21 cellular contexts compared by ENCODE assay signal in genomic region chr7:24959735-24960485, GRCh38. TPM values are rescaled to one million over a fixed set of nuclear protein-coding genes. Genes with fewer than 3 reads are reported as not detected.
DNase-seq lines count a peak whose midpoint lies in the region; ATAC-seq and TF ChIP-seq lines count a peak whose summit lies in the region.
"Had no signal": no experiment of that assay in that cellular context is flagged by ENCODE, and none has a peak within 500 bp of the region (broad histone marks: within the 10 kb centered on the region; RNA-seq: fewer than 3 reads in every experiment).

No MANE protein-coding gene starts in this region.

- H3K9me3 Mint-ChIP-seq in activated CD4-positive, alpha-beta T cell treated with anti-CD3 and anti-CD28 coated beads for 36 hours (ENCODE audit: low read depth), result no peaks in the 10 kb centered on the region
- H3K9me3 Mint-ChIP-seq in WTC11, result peaks cover 6% of the 10 kb centered on the region; the same call in 1 of the 2 replicates

- H3K4me1 ChIP-seq in KMS-11 (ENCODE audit: low read depth, poor library complexity, severe bottlenecking), result peaks cover 67% of the 10 kb centered on the region
- H3K4me1 ChIP-seq: Caco-2 had no signal

- H3K27me3 Mint-ChIP-seq in activated CD4-positive, alpha-beta T cell treated with anti-CD3 and anti-CD28 coated beads for 36 hours, result no peaks in the 10 kb centered on the region
- H3K27me3 Mint-ChIP-seq in WTC11 (ENCODE audit: low read depth), result no peaks in the 10 kb centered on the region

- H3K36me3 Mint-ChIP-seq in activated CD4-positive, alpha-beta T cell treated with anti-CD3 and anti-CD28 coated beads for 36 hours (ENCODE audit: low read depth), result peaks cover 4% of the 10 kb centered on the region
- H3K36me3 Mint-ChIP-seq in WTC11, result no peaks in the 10 kb centered on the region

- no peaks in the 10 kb centered on the region for H3K27me3 ChIP-seq in KMS-11 (ENCODE audit: insufficient read depth, low read depth)
- H3K27me3 ChIP-seq: MG63 had no signal

- H3K9ac ChIP-seq in KMS-11, result no peak overlapping the region

- peak overlapping the region; percentile 11 for H3K27ac Mint-ChIP-seq in activated CD4-positive, alpha-beta T cell treated with anti-CD3 and anti-CD28 coated beads for 36 hours
- H3K27ac Mint-ChIP-seq in WTC11, result peak overlapping the region; percentile 40; the same call in 1 of the 2 replicates
- H3K27ac Mint-ChIP-seq: CD14-positive monocyte had no signal

- peaks cover 4% of the 10 kb centered on the region for H4K20me1 ChIP-seq in KMS-11 (ENCODE audit: insufficient read depth)

- DNase-seq in activated CD4-positive, alpha-beta T cell treated with anti-CD3 and anti-CD28 coated beads for 36 hours, result no peak
- no peak for DNase-seq in activated CD4-positive, alpha-beta T cell treated with anti-CD3 and anti-CD28 coated beads, Interleukin-2, amount 50 U/mL, for 48 hours
- DNase-seq in WTC11 (ENCODE audit: low spot score), result no peak
- DNase-seq in myocyte (ENCODE audit: low read depth), result peak; percentile 38
- DNase-seq in DMS79 (lab: John Stamatoyannopoulos, UW), result no peak
- DNase-seq in SW480 (ENCODE audit: low spot score), result no peak
- DNase-seq: Caco-2, GOT3, MG63, NCI-H1105 treated with DMSO at 0.1 percent for 48 hours, NCI-H187 treated with DMSO at 0.1 percent for 48 hours, NCI-H446, NCI-H748 treated with DMSO at 0.1 percent for 48 hours, Right ventricle myocardium superior had no signal

- no peak overlapping the region for H3K4me3 ChIP-seq in KMS-11 (IDR thresholded peaks at IDR 0.05; ENCODE audit: insufficient read depth, low read depth, low read length)
- H3K4me3 ChIP-seq: A549, GM12878, K562, MG63 had no signal

- peaks cover 67% of the 10 kb centered on the region; the same call in 1 of the 2 replicates for H3K79me2 ChIP-seq in KMS-11 (ENCODE audit: insufficient read depth, low read depth)

- H3K4me3 Mint-ChIP-seq in activated CD4-positive, alpha-beta T cell treated with anti-CD3 and anti-CD28 coated beads for 36 hours, result no peak overlapping the region
- no peak overlapping the region for H3K4me3 Mint-ChIP-seq in WTC11
- H3K4me3 Mint-ChIP-seq: CD14-positive monocyte had no signal

- peaks cover 70% of the 10 kb centered on the region for H3K4me1 Mint-ChIP-seq in activated CD4-positive, alpha-beta T cell treated with anti-CD3 and anti-CD28 coated beads for 36 hours
- H3K4me1 Mint-ChIP-seq in WTC11, result peaks cover 39% of the 10 kb centered on the region

- no peak for ATAC-seq in activated CD4-positive, alpha-beta T cell treated with anti-CD3 and anti-CD28 coated beads for 36 hours
- no peak for ATAC-seq in WTC11
- ATAC-seq in GM21390 (IDR thresholded peaks at IDR 0.05; ENCODE audit: unreplicated experiment), result no peak
- ATAC-seq: A549, GM12878, K562, Panc1 had no signal

- H3K4me2 ChIP-seq in KMS-11, result peak overlapping the region; percentile 36
- H3K4me2 ChIP-seq: A549 had no signal

- no peak overlapping the region for H2AFZ ChIP-seq in KMS-11 (ENCODE audit: low read depth)

- intact Hi-C loops in activated CD4-positive, alpha-beta T cell treated with anti-CD3 and anti-CD28 coated beads for 36 hours (cut with DNase I, micrococcal nuclease), result no loop called here

- H3K27ac ChIP-seq in KMS-11, result no peak overlapping the region
- H3K27ac ChIP-seq: A549 had no signal

- POLR2A ChIA-PET in activated CD4-positive, alpha-beta T cell treated with anti-CD3 and anti-CD28 coated beads for 36 hours (lab: Charles Lee), result interaction anchor here (0.6 kb wide), 1 partner anchor 10 kb away, joined by 4 read pairs; no protein-coding TSS in a partner anchor
- POLR2A ChIA-PET in WTC11 (lab: Charles Lee), result interaction anchor here (0.9 kb wide), 1 partner anchor 20 kb away, joined by 3 read pairs; the partner anchor contains the start of gene OSBPL3

- no peaks in the 10 kb centered on the region for H3K36me3 ChIP-seq in KMS-11 (ENCODE audit: insufficient read depth)

- CTCF ChIA-PET in activated CD4-positive, alpha-beta T cell treated with anti-CD3 and anti-CD28 coated beads for 36 hours (lab: Charles Lee), result interaction anchor here (1.0 to 1.4 kb wide), 6 partner anchors 11 to 138 kb away, joined by 3 to 5 read pairs (median 3); no protein-coding TSS in a partner anchor
- CTCF ChIA-PET in WTC11 (lab: Charles Lee), result interaction anchor here (0.6 to 1.0 kb wide), 2 partner anchors 110 to 148 kb away, joined by 3 to 5 read pairs; no protein-coding TSS in a partner anchor

- TF ChIP-seq CTCF in KMS-11 (conservative IDR thresholded peaks at IDR 0.05; ENCODE audit: low read depth, low read length) (no peak), WTC11 (IDR thresholded peaks at IDR 0.05) (no peak)

TF ChIP-seq in WTC11, 78 proteins besides CTCF, POLR2A, EP300 and RAD21:
- TF ChIP-seq CDX4 (CRISPR knock-in tag; IDR thresholded peaks at IDR 0.05; ENCODE audit: borderline replicate concordance), result no peak
- no peak for TF ChIP-seq JAZF1 (CRISPR knock-in tag; IDR thresholded peaks at IDR 0.05)
- no peak for TF ChIP-seq CREB1 (CRISPR knock-in tag; IDR thresholded peaks at IDR 0.05)
- no peak for TF ChIP-seq FOXP1 (CRISPR knock-in tag; IDR thresholded peaks at IDR 0.05; ENCODE audit: borderline replicate concordance)
- TF ChIP-seq JUN (CRISPR knock-in tag; IDR thresholded peaks at IDR 0.05), result no peak
- no peak for TF ChIP-seq ERG (CRISPR knock-in tag; IDR thresholded peaks at IDR 0.05)
- TF ChIP-seq GRHL2 (CRISPR knock-in tag; IDR thresholded peaks at IDR 0.05; ENCODE audit: insufficient replicate concordance, severe bottlenecking), result no peak
- TF ChIP-seq ZNF425 (CRISPR knock-in tag; conservative IDR thresholded peaks at IDR 0.05), result no peak
- no peak for TF ChIP-seq ATF1 (CRISPR knock-in tag; IDR thresholded peaks at IDR 0.05)
- no peak for TF ChIP-seq IRF1 (CRISPR knock-in tag; IDR thresholded peaks at IDR 0.05)
- TF ChIP-seq ZSCAN18 (CRISPR knock-in tag; IDR thresholded peaks at IDR 0.05), result no peak
- TF ChIP-seq FOXK1 (CRISPR knock-in tag; IDR thresholded peaks at IDR 0.05), result no peak
- no peak for TF ChIP-seq CREM (CRISPR knock-in tag; IDR thresholded peaks at IDR 0.05)

RNA-seq across cellular contexts. Expression of gene OSBPL3, which starts 20.1 kb away (rescaled TPM):
- 10 to 100 TPM; 34.7 to 38.2 TPM for total RNA-seq in activated CD4-positive, alpha-beta T cell treated with anti-CD3 and anti-CD28 coated beads for 36 hours
- total RNA-seq in WTC11 (2021) (16.0 to 20.2 TPM (median 17.1 TPM) in 3 replicates), myocyte (48.8 and 63.2 TPM in 2 replicates)
- 27.8 TPM for polyA plus RNA-seq in myocyte (2012)
